Comparison of ENCODE assay signal across 18 cellular contexts in genomic region chr3:38641461-38642110, GRCh38. TPM values are rescaled to one million over a fixed set of nuclear protein-coding genes. Genes with fewer than 3 reads are reported as not detected.
DNase-seq lines count a peak whose midpoint lies in the region; ATAC-seq and TF ChIP-seq lines count a peak whose summit lies in the region.
"Had no signal": no experiment of that assay in that cellular context is flagged by ENCODE, and none has a peak within 500 bp of the region (broad histone marks: within the 10 kb centered on the region; RNA-seq: fewer than 3 reads in every experiment).

No MANE protein-coding gene starts in this region.

- peak overlapping the region; percentile 30 for H3K4me2 ChIP-seq in neuronal stem cell (ENCODE audit: insufficient read depth, low read length, poor library complexity, severe bottlenecking)

- H3K18ac ChIP-seq in neuronal stem cell (ENCODE audit: low read length), result peak overlapping the region; percentile 66

- no peak overlapping the region for H3K4me3 Mint-ChIP-seq in chondrocyte (ENCODE audit: unreplicated experiment)
- H3K4me3 Mint-ChIP-seq in CD4-positive, alpha-beta memory T cell, result no peak overlapping the region
- H3K4me3 Mint-ChIP-seq: CD14-positive monocyte had no signal

- H3K79me1 ChIP-seq in neuronal stem cell (ENCODE audit: low read depth, low read length), result no peaks in the 10 kb centered on the region

- no peaks in the 10 kb centered on the region for H3K9me3 Mint-ChIP-seq in chondrocyte (ENCODE audit: low read depth)
- no peaks in the 10 kb centered on the region for H3K9me3 Mint-ChIP-seq in CD4-positive, alpha-beta memory T cell
- H3K9me3 Mint-ChIP-seq: CD14-positive monocyte had no signal

- H3K4ac ChIP-seq in neuronal stem cell (ENCODE audit: low read length), result no peak overlapping the region

- peak overlapping the region; percentile 22 for H3K23ac ChIP-seq in neuronal stem cell (ENCODE audit: low read depth, low read length, poor library complexity)

- H3K4me1 ChIP-seq in left ventricle myocardium inferior (peaks cover 95% of the 10 kb centered on the region), right cardiac atrium (ENCODE audit: control insufficient read depth, insufficient read depth, low read length) (peaks cover 2% of the 10 kb centered on the region), neuronal stem cell (ENCODE audit: control insufficient read depth in 2 of 2, insufficient read depth in 1 of 2, low read depth in 1 of 2, low read length in 2 of 2) (peaks cover 0 to 20% of the 10 kb centered on the region in 2 donors)
- H3K4me1 ChIP-seq in CD4-positive, alpha-beta memory T cell (ENCODE audit: insufficient read depth, low read length), result no peaks in the 10 kb centered on the region
- H3K4me1 ChIP-seq: Caco-2 had no signal

- H4K91ac ChIP-seq in neuronal stem cell (ENCODE audit: low read depth, low read length, poor library complexity), result no peak overlapping the region

- H2BK15ac ChIP-seq in neuronal stem cell (ENCODE audit: low read length), result no peak overlapping the region

- 68% methylated on average over 8 of the region's 8 CpGs for WGBS in right cardiac atrium
- no CpG with 5 or more reads among the region's 8 CpGs for WGBS in neuronal stem cell (ENCODE audit: extremely low coverage in 2 of 2, insufficient read length in 2 of 2, insufficient replicate concordance in 1 of 2), 2 donors

- CTCF ChIA-PET in CD4-positive, alpha-beta memory T cell (lab: Charles Lee; ENCODE audit: partially characterized antibody), result interaction anchor here (2.5 kb wide), 1 partner anchor 10 kb away, joined by 8 read pairs; no protein-coding TSS in a partner anchor

- intact Hi-C loops in left ventricle myocardium inferior (cut with micrococcal nuclease), result no loop called here
- intact Hi-C loops in right cardiac atrium (cut with DNase I), result no loop called here
- intact Hi-C loops in CD4-positive, alpha-beta memory T cell (cut with micrococcal nuclease), result no loop called here

- no peak overlapping the region for H2BK12ac ChIP-seq in neuronal stem cell (ENCODE audit: low read length)

- H3K36me3 ChIP-seq in left ventricle myocardium inferior (no peaks in the 10 kb centered on the region), neuronal stem cell (replicated peaks in 1 of 2; ENCODE audit: control insufficient read depth in 2 of 2, insufficient read depth in 2 of 2, low read length in 2 of 2) (no peaks in the 10 kb centered on the region)
- no peaks in the 10 kb centered on the region for H3K36me3 ChIP-seq in CD4-positive, alpha-beta memory T cell (ENCODE audit: insufficient read depth, low read length)
- H3K36me3 ChIP-seq: MG63 had no signal

- H3K4me1 Mint-ChIP-seq in chondrocyte (ENCODE audit: low read depth), result no peaks in the 10 kb centered on the region
- H3K4me1 Mint-ChIP-seq in CD4-positive, alpha-beta memory T cell, result no peaks in the 10 kb centered on the region
- H3K4me1 Mint-ChIP-seq: CD14-positive monocyte had no signal

- H2AFZ ChIP-seq in neuronal stem cell (ENCODE audit: low read length), result no peak overlapping the region

- H3K4me3 ChIP-seq in left ventricle myocardium inferior, result peak overlapping the region; percentile 30
- no peak overlapping the region for H3K4me3 ChIP-seq in right cardiac atrium (ENCODE audit: low read length)
- H3K4me3 ChIP-seq in neuronal stem cell (ENCODE audit: low read length in 2 of 2), result no peak overlapping the region
- H3K4me3 ChIP-seq in CD4-positive, alpha-beta memory T cell (ENCODE audit: low read length in 2 of 2), result no peak overlapping the region
- H3K4me3 ChIP-seq: MG63 had no signal

- no peak overlapping the region for H3K9ac ChIP-seq in neuronal stem cell (ENCODE audit: low read depth, low read length, poor library complexity)

- H4K8ac ChIP-seq in neuronal stem cell (ENCODE audit: low read depth, low read length), result no peak overlapping the region

- no peak for ATAC-seq in right cardiac atrium

- H3K27me3 Mint-ChIP-seq in chondrocyte (ENCODE audit: low read depth), result peaks cover 50% of the 10 kb centered on the region
- peaks cover 10 to 13% of the 10 kb centered on the region in 2 donors for H3K27me3 Mint-ChIP-seq in CD4-positive, alpha-beta memory T cell

- no peak overlapping the region for H2BK5ac ChIP-seq in neuronal stem cell (ENCODE audit: low read length)

- H3K9me3 ChIP-seq in left ventricle myocardium inferior (replicated peaks) (no peaks in the 10 kb centered on the region), right cardiac atrium (ENCODE audit: control insufficient read depth, low read length) (no peaks in the 10 kb centered on the region), neuronal stem cell (replicated peaks in 1 of 2; ENCODE audit: control insufficient read depth in 2 of 2, insufficient read depth in 1 of 2, low read depth in 1 of 2, low read length in 2 of 2) (no peaks in the 10 kb centered on the region)
- H3K9me3 ChIP-seq in CD4-positive, alpha-beta memory T cell (ENCODE audit: control insufficient read depth in 1 of 2, low read length in 2 of 2), result no peaks in the 10 kb centered on the region
- H3K9me3 ChIP-seq: Caco-2, MG63 had no signal

- peak overlapping the region; percentile 9 for H2AK5ac ChIP-seq in neuronal stem cell (ENCODE audit: low read depth, low read length)

- H2BK120ac ChIP-seq in neuronal stem cell (ENCODE audit: low read depth, low read length), result no peak overlapping the region

- no peak overlapping the region for H3K14ac ChIP-seq in neuronal stem cell (ENCODE audit: low read length)

- no peak for DNase-seq in left ventricle myocardium inferior
- no peak for DNase-seq in right cardiac atrium
- peak; percentile 43 for DNase-seq in chondrocyte (ENCODE audit: low spot score)
- no peak for DNase-seq in neuronal stem cell (ENCODE audit: low spot score)
- no peak for DNase-seq in kidney tubule cell (ENCODE audit: low spot score)
- DNase-seq in D341Med (ENCODE audit: low spot score), result no peak
- DNase-seq in CD4-positive, alpha-beta memory T cell, result no peak
- DNase-seq: Caco-2, EL, IMR-90, Karpas-422, MG63, NCI-H1092, NCI-H2081, NCI-H510A, SIG-M5 had no signal

- POLR2A ChIA-PET in CD4-positive, alpha-beta memory T cell (lab: Charles Lee; ENCODE audit: partially characterized antibody), result no interaction called here

- H3K36me3 Mint-ChIP-seq in chondrocyte (ENCODE audit: low read depth), result no peaks in the 10 kb centered on the region
- H3K36me3 Mint-ChIP-seq in CD4-positive, alpha-beta memory T cell, result no peaks in the 10 kb centered on the region
- H3K36me3 Mint-ChIP-seq: CD14-positive monocyte had no signal

- H3K27me3 ChIP-seq in left ventricle myocardium inferior (ENCODE audit: low read depth) (peaks cover 27% of the 10 kb centered on the region), right cardiac atrium (ENCODE audit: control insufficient read depth, insufficient read depth) (no peaks in the 10 kb centered on the region), neuronal stem cell (ENCODE audit: control insufficient read depth in 3 of 3, insufficient read depth in 3 of 3, low read depth in 1 of 3, low read length in 3 of 3) (peaks cover 0 to 92% (median 0%) of the 10 kb centered on the region in 3 experiments)
- H3K27me3 ChIP-seq in CD4-positive, alpha-beta memory T cell (ENCODE audit: insufficient read depth, low read length), result peaks cover 5% of the 10 kb centered on the region
- H3K27me3 ChIP-seq: MG63 had no signal

- no peak overlapping the region for H3K27ac Mint-ChIP-seq in chondrocyte (ENCODE audit: unreplicated experiment)
- no peak overlapping the region for H3K27ac Mint-ChIP-seq in CD4-positive, alpha-beta memory T cell
- H3K27ac Mint-ChIP-seq: CD14-positive monocyte had no signal

- TF ChIP-seq CTCF in left ventricle myocardium inferior (IDR thresholded peaks at IDR 0.05; ENCODE audit: borderline replicate concordance) (no peak), chondrocyte (IDR thresholded peaks at IDR 0.05) (no peak)

- H3K27ac ChIP-seq in left ventricle myocardium inferior (replicated peaks), result peak overlapping the region; percentile 93
- H3K27ac ChIP-seq in right cardiac atrium (ENCODE audit: low read length), result no peak overlapping the region
- no peak overlapping the region for H3K27ac ChIP-seq in neuronal stem cell (replicated peaks; ENCODE audit: low read length)
- no peak overlapping the region for H3K27ac ChIP-seq in CD4-positive, alpha-beta memory T cell (ENCODE audit: low read depth, low read length)

RNA-seq across cellular contexts. Expression of gene SCN5A, which starts 7.9 kb away (rescaled TPM):
- total RNA-seq in left ventricle myocardium inferior (239 TPM), right cardiac atrium (100 to 1,000 TPM; 131 to 202 (median 142) TPM), chondrocyte (0.21 to 0.25 TPM (median 0.24 TPM) in 3 replicates)
- 69.0 TPM for polyA plus RNA-seq in right cardiac atrium
- 1.3 TPM for polyA plus RNA-seq in neuronal stem cell (2013, experiment 1 of 2)
- 1.5 TPM for polyA plus RNA-seq in neuronal stem cell (2013, experiment 2 of 2)
- under 1 TPM; 0.12 to 0.47 TPM for total RNA-seq in CD4-positive, alpha-beta memory T cell
- polyA plus RNA-seq in CD4-positive, alpha-beta memory T cell, result not detected
- total RNA-seq: HT-29 had no signal
- polyA plus RNA-seq: CD14-positive monocyte had no signal

Comparison
In these comparisons a context has a peak if more than half of its experiments do, and no peak if none do; other contexts are left out.
1. RNA of gene SCN5A, which starts 7.9 kb away (total RNA-seq): 239 TPM in left ventricle myocardium inferior (single experiment) and 131 to 202 TPM in right cardiac atrium; 0.12 to 0.47 TPM in CD4-positive, alpha-beta memory T cell and 0.21 to 0.25 TPM in chondrocyte; every median in the first group is over 10 times any median in the second.